ENCODE assay signal across 16 cellular contexts in the genomic region with DNA sequence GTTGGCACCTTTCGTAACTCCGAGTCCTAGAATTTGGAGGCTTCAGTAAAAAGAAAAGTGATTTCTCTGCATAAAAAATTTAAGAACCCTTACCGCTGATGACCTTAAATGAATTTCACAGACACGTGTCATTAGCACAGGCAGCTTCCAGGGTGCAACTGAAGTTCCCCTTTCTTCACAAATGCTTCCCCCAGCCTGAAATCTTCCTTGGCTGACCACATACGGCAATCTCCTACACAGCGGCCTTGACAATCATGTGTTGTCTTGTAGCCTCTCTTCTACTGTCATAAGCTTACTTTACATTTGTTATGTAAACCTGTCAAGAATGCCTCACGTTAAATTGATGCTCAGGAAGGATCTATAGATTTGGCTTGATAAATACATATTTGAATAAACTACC.
DNase-seq lines count a peak whose midpoint lies in the region; ATAC-seq lines count a peak whose summit lies in the region.
"Had no signal": no experiment of that assay in that cellular context is flagged by ENCODE, and none has a peak within 500 bp of the region (broad histone marks: within the 10 kb centered on the region; RNA-seq: fewer than 3 reads in every experiment).

No MANE protein-coding gene starts in this region.

- no peaks in the 10 kb centered on the region for H3K27me3 Mint-ChIP-seq in activated naive CD4-positive, alpha-beta T cell treated with anti-CD3 and anti-CD28 coated beads, Interleukin-2, amount 50 U/mL, for 24 hours
- no peaks in the 10 kb centered on the region for H3K27me3 Mint-ChIP-seq in dendritic cell treated with granulocyte-macrophage colony-stimulating factor and Interleukin-4, amounts not matched to agents 40 ng/mL and 50 ng/mL, for 4 days
- H3K27me3 Mint-ChIP-seq in stimulated activated naive CD8-positive, alpha-beta T cell treated with anti-CD3 and anti-CD28 coated beads, Interleukin-15, amount 100 ng/mL, for 72 hours, result no peaks in the 10 kb centered on the region
- H3K27me3 Mint-ChIP-seq: activated CD4-positive, alpha-beta memory T cell treated with anti-CD3 and anti-CD28 coated beads for 36 hours had no signal

- H3K36me3 Mint-ChIP-seq in activated naive CD4-positive, alpha-beta T cell treated with anti-CD3 and anti-CD28 coated beads, Interleukin-2, amount 50 U/mL, for 24 hours, result peaks cover 17% of the 10 kb centered on the region
- H3K36me3 Mint-ChIP-seq in dendritic cell treated with granulocyte-macrophage colony-stimulating factor and Interleukin-4, amounts not matched to agents 40 ng/mL and 50 ng/mL, for 4 days (ENCODE audit: low read depth), result peaks cover 29% of the 10 kb centered on the region
- H3K36me3 Mint-ChIP-seq: activated CD4-positive, alpha-beta memory T cell treated with anti-CD3 and anti-CD28 coated beads for 36 hours had no signal

- DNase-seq in activated naive CD4-positive, alpha-beta T cell treated with Interleukin-2 at 50 U/mL for 16 hours, result no peak
- DNase-seq in NOMO-1 treated with dmso at 0.1 percent for 144 hours (lab: John Stamatoyannopoulos, UW; ENCODE audit: unreplicated experiment), result peak; percentile 72
- no peak for DNase-seq in stimulated activated naive CD8-positive, alpha-beta T cell treated with anti-CD3 and anti-CD28 coated beads, Interleukin-15, amount 100 ng/mL, for 72 hours
- DNase-seq in T-helper 9 cell, result no peak
- DNase-seq in NCI-H345 (lab: John Stamatoyannopoulos, UW), result no peak
- DNase-seq in LoVo (ENCODE audit: low spot score), result no peak
- DNase-seq: activated CD4-positive, alpha-beta memory T cell treated with anti-CD3 and anti-CD28 coated beads for 36 hours; colonic mucosa; EL; mucosa of descending colon; NCI-H1436; NCI-H69; stimulated activated CD4-positive, alpha-beta T cell treated with anti-CD3 and anti-CD28 coated beads, Interleukin-4, amount 100 ng/mL, for 24 hours; stimulated activated naive CD4-positive, alpha-beta T cell treated with Interleukin-2 at 50 U/mL for 16 hours had no signal

- H3K4me3 Mint-ChIP-seq in activated naive CD4-positive, alpha-beta T cell treated with anti-CD3 and anti-CD28 coated beads, Interleukin-2, amount 50 U/mL, for 24 hours, result peak overlapping the region; percentile 74
- H3K4me3 Mint-ChIP-seq in dendritic cell treated with granulocyte-macrophage colony-stimulating factor and Interleukin-4, amounts not matched to agents 40 ng/mL and 50 ng/mL, for 4 days, result peak overlapping the region; percentile 56
- peak overlapping the region; percentile 56 to 63 for H3K4me3 Mint-ChIP-seq in stimulated activated naive CD8-positive, alpha-beta T cell treated with anti-CD3 and anti-CD28 coated beads, Interleukin-15, amount 100 ng/mL, for 72 hours
- H3K4me3 Mint-ChIP-seq: activated CD4-positive, alpha-beta memory T cell treated with anti-CD3 and anti-CD28 coated beads for 36 hours had no signal

- intact Hi-C loops in dendritic cell treated with granulocyte-macrophage colony-stimulating factor and Interleukin-4, amounts not matched to agents 40 ng/mL and 50 ng/mL, for 4 days (cut with micrococcal nuclease), result no loop called here

- peak overlapping the region; percentile 61 for H3K27ac Mint-ChIP-seq in activated naive CD4-positive, alpha-beta T cell treated with anti-CD3 and anti-CD28 coated beads, Interleukin-2, amount 50 U/mL, for 24 hours
- peak overlapping the region; percentile 81 for H3K27ac Mint-ChIP-seq in dendritic cell treated with granulocyte-macrophage colony-stimulating factor and Interleukin-4, amounts not matched to agents 40 ng/mL and 50 ng/mL, for 4 days
- H3K27ac Mint-ChIP-seq in stimulated activated naive CD8-positive, alpha-beta T cell treated with anti-CD3 and anti-CD28 coated beads, Interleukin-15, amount 100 ng/mL, for 72 hours, result peak overlapping the region in 1 of 2 donors; percentile 72
- H3K27ac Mint-ChIP-seq: activated CD4-positive, alpha-beta memory T cell treated with anti-CD3 and anti-CD28 coated beads for 36 hours had no signal

- H3K4me1 Mint-ChIP-seq in activated naive CD4-positive, alpha-beta T cell treated with anti-CD3 and anti-CD28 coated beads, Interleukin-2, amount 50 U/mL, for 24 hours, result peaks cover 82% of the 10 kb centered on the region
- peaks cover 75% of the 10 kb centered on the region for H3K4me1 Mint-ChIP-seq in dendritic cell treated with granulocyte-macrophage colony-stimulating factor and Interleukin-4, amounts not matched to agents 40 ng/mL and 50 ng/mL, for 4 days (ENCODE audit: low read depth)
- H3K4me1 Mint-ChIP-seq in stimulated activated naive CD8-positive, alpha-beta T cell treated with anti-CD3 and anti-CD28 coated beads, Interleukin-15, amount 100 ng/mL, for 72 hours, result peaks cover 83% of the 10 kb centered on the region

- ATAC-seq in stimulated activated naive CD8-positive, alpha-beta T cell treated with anti-CD3 and anti-CD28 coated beads, Interleukin-15, amount 100 ng/mL, for 72 hours, result peak; percentile 5

- H3K9me3 Mint-ChIP-seq in activated naive CD4-positive, alpha-beta T cell treated with anti-CD3 and anti-CD28 coated beads, Interleukin-2, amount 50 U/mL, for 24 hours, result no peaks in the 10 kb centered on the region
- no peaks in the 10 kb centered on the region for H3K9me3 Mint-ChIP-seq in dendritic cell treated with granulocyte-macrophage colony-stimulating factor and Interleukin-4, amounts not matched to agents 40 ng/mL and 50 ng/mL, for 4 days
- H3K9me3 Mint-ChIP-seq in stimulated activated naive CD8-positive, alpha-beta T cell treated with anti-CD3 and anti-CD28 coated beads, Interleukin-15, amount 100 ng/mL, for 72 hours, result peaks cover 8 to 10% of the 10 kb centered on the region in 2 donors
- H3K9me3 Mint-ChIP-seq: activated CD4-positive, alpha-beta memory T cell treated with anti-CD3 and anti-CD28 coated beads for 36 hours had no signal
